Comparison of ENCODE assay signal across 9 cellular contexts in the genomic region with DNA sequence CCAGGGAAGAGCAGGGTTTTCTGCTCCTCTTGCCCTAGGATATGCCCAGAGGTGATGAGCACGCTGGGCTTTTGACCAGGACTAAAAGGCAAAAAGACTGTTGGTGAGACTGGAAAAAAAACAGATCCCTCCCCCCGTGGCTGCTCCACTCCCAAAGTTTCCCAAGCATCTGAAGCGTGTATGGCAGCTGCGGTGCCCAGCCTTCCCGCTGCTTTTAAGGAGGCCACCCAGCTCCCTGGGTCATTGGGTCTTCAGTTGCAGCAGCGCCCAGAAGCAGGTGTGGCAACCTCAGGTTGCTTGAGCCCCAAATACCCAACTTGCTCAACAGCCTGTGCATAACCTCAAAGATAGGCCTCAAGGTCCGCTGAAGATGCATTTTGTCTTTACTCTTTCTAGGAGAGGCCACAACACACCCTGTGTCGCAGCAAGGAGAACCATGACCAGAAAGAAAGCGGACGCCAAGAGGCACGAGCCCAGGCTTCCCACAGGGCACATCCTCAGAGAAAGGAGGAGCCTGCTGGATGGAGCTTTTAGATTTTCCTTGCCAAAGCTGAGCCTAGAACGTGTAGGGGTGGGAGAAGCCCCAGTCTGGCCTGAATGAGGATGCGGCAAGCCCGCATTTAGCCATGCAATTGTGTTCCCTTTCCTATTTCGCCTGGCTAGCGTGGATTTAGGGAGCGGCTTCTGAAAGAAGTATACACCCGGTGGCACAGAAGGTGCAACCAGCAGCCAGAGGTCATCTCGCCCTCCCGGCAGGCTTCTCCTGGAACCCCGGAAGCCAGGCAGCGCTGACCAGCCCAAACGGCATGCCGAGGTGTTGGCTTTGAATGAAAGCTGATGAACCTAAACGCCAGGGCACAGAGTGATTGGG. TPM values are rescaled to one million over a fixed set of nuclear protein-coding genes. Genes with fewer than 3 reads are reported as not detected.
DNase-seq lines count a peak whose midpoint lies in the region; TF ChIP-seq lines count a peak whose summit lies in the region.
"Had no signal": no experiment of that assay in that cellular context is flagged by ENCODE, and none has a peak within 500 bp of the region (broad histone marks: within the 10 kb centered on the region; RNA-seq: fewer than 3 reads in every experiment).

No MANE protein-coding gene starts in this region.

- H3K4me1 ChIP-seq in esophagus muscularis mucosa, result peaks cover 18 to 28% (median 25%) of the 10 kb centered on the region in 4 donors

- H3K27ac Mint-ChIP-seq in progenitor cell of endocrine pancreas, result peak overlapping the region; percentile 26

- peak overlapping the region; percentile 50 to 66 (median 56) for H3K4me3 ChIP-seq in esophagus muscularis mucosa

- peaks cover 30% of the 10 kb centered on the region for H3K4me1 Mint-ChIP-seq in progenitor cell of endocrine pancreas (ENCODE audit: low read depth)

- no peak for TF ChIP-seq POLR2A in esophagus muscularis mucosa (IDR thresholded peaks at IDR 0.05; ENCODE audit: low read depth)

- no peak for TF ChIP-seq EP300 in esophagus muscularis mucosa (IDR thresholded peaks at IDR 0.05)

- peak; percentile 81 for DNase-seq in G401 (ENCODE audit: low spot score)
- DNase-seq in NCI-H69 (lab: John Stamatoyannopoulos, UW), result peak; percentile 72
- DNase-seq in esophagus muscularis mucosa (ENCODE audit: extremely low spot score), result no peak
- no peak for DNase-seq in progenitor cell of endocrine pancreas (ENCODE audit: low spot score, unreplicated experiment)
- no peak for DNase-seq in CD1c-positive myeloid dendritic cell (ENCODE audit: extremely low spot score)
- DNase-seq in A172 (ENCODE audit: low spot score), result no peak
- no peak for DNase-seq in stimulated activated naive CD4-positive, alpha-beta T cell treated with Interleukin-2 at 50 U/mL for 16 hours (lab: John Stamatoyannopoulos, UW)
- DNase-seq: NCI-H1436 treated with DMSO at 0.1 percent for 48 hours, spleen had no signal

- H3K4me3 Mint-ChIP-seq in progenitor cell of endocrine pancreas (ENCODE audit: low read depth), result peak overlapping the region; percentile 87

- no peaks in the 10 kb centered on the region for H3K27me3 ChIP-seq in esophagus muscularis mucosa
- H3K27me3 ChIP-seq: spleen had no signal

- H3K36me3 Mint-ChIP-seq in progenitor cell of endocrine pancreas (ENCODE audit: insufficient read depth), result no peaks in the 10 kb centered on the region

- no peak overlapping the region for H3K27ac ChIP-seq in esophagus muscularis mucosa (replicated peaks in 1 of 4)
- H3K27ac ChIP-seq: spleen had no signal

- H3K9me3 Mint-ChIP-seq in progenitor cell of endocrine pancreas (ENCODE audit: low read depth), result no peaks in the 10 kb centered on the region

- in situ Hi-C loops in G401 (cut with HindIII; ENCODE audit: low sequenced_read_pairs), result no loop called here

- WGBS in esophagus muscularis mucosa, result 64% methylated on average over 21 of the region's 25 CpGs

- intact Hi-C loops in esophagus muscularis mucosa (cut with DNase I), result no loop called here

- TF ChIP-seq CTCF in esophagus muscularis mucosa (IDR thresholded peaks at IDR 0.05) (no peak), progenitor cell of endocrine pancreas (IDR thresholded peaks at IDR 0.05; ENCODE audit: unreplicated experiment) (no peak)

- H3K9me3 ChIP-seq in esophagus muscularis mucosa, result no peaks in the 10 kb centered on the region
- H3K9me3 ChIP-seq: spleen had no signal

- no peaks in the 10 kb centered on the region for H3K27me3 Mint-ChIP-seq in progenitor cell of endocrine pancreas

- H3K36me3 ChIP-seq in esophagus muscularis mucosa, result no peaks in the 10 kb centered on the region
- H3K36me3 ChIP-seq: spleen had no signal

RNA-seq across cellular contexts. Expression of a gene that starts 1.9 kb away (rescaled TPM):
- total RNA-seq in G401 (2014; rRNA removed; shearing (Covaris generic)), result 0.18 and 0.37 TPM in 2 replicates
- total RNA-seq in esophagus muscularis mucosa (1 to 10 TPM; 2.4 to 8.6 (median 3.1) TPM), progenitor cell of endocrine pancreas (20.7 and 21.4 TPM in 2 replicates)
- total RNA-seq in A172 (2014; rRNA removed; shearing (Covaris generic)), result 0.77 and 5.9 TPM in 2 replicates

Comparison
In these comparisons a context has a peak if more than half of its experiments do, and no peak if none do; other contexts are left out.
1. DNase-seq: peak in G401 (single experiment) and NCI-H69 (single experiment); none in esophagus muscularis mucosa (single experiment), progenitor cell of endocrine pancreas (single experiment), CD1c-positive myeloid dendritic cell (single experiment), A172 (single experiment) and stimulated activated naive CD4-positive, alpha-beta T cell treated with Interleukin-2 at 50 U/mL for 16 hours (single experiment).